In the genomic region with DNA sequence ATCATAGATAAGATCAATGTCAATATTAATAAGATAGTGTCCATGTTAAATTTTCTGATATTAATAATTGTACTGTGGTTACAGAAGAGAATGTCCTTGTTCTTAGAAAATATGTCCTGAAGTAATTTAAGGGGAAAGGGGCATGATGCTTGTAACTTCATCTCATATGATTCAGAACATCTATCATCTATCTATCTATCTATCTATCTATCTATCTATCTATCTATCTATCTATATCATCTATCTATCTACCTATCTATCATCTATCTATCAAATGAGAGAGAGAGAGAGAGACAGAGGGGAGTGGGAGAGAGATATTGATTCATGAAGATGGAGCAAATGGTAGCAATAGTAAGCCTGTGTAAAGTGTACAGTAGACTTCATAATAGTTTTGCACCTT, we compare ENCODE assay signal across 32 cellular contexts.
"Had no signal": no experiment of that assay in that cellular context is flagged by ENCODE, and none has a peak within 500 bp of the region (broad histone marks: within the 10 kb centered on the region; RNA-seq: fewer than 3 reads in every experiment).

No MANE protein-coding gene starts in this region.

- H3K27me3 ChIP-seq: adrenal gland, ascending aorta, body of pancreas, brain microvascular endothelial cell, breast epithelium, cardiac muscle cell had no signal

- ATAC-seq: activated naive CD4-positive, alpha-beta T cell treated with anti-CD3 and anti-CD28 coated beads, Interleukin-2, amount 50 U/mL, for 72 hours; activated naive CD8-positive, alpha-beta T cell treated with anti-CD3 and anti-CD28 coated beads, Interleukin-2, amount 50 U/mL, for 24 hours; activated T-cell treated with anti-CD3 and anti-CD28 coated beads, Interleukin-2, amount 50 U/mL, for 4 hours; activated T-cell treated with anti-CD3 and anti-CD28 coated beads, Interleukin-2, amount 50 U/mL, for 72 hours; activated T-helper 17 cell treated with anti-CD3 and anti-CD28 coated beads, Interleukin-2, amount 50 U/mL, for 72 hours; body of pancreas had no signal

- H3K27ac ChIP-seq: adrenal gland, ascending aorta, body of pancreas, brain microvascular endothelial cell, breast epithelium, cardiac muscle cell had no signal

- DNase-seq: activated effector memory CD4-positive, alpha-beta T cell treated with anti-CD3 and anti-CD28 coated beads, Interleukin-2, amount 50 U/mL, for 16 hours; activated effector memory CD4-positive, alpha-beta T cell treated with Interleukin-2 at 50 U/mL for 16 hours; activated gamma-delta T cell; activated gamma-delta T cell treated with Interleukin-2 at 50 U/mL for 16 hours; activated naive CD4-positive, alpha-beta T cell; activated naive CD4-positive, alpha-beta T cell treated with anti-CD3 and anti-CD28 coated beads for 36 hours; activated naive CD4-positive, alpha-beta T cell treated with anti-CD3 and anti-CD28 coated beads, Interleukin-2, amount 10 ng/mL, durations not matched to agents 7 days and 5 days; activated naive CD4-positive, alpha-beta T cell treated with anti-CD3 and anti-CD28 coated beads, Interleukin-2, amount 50 U/mL, for 16 hours; activated naive CD4-positive, alpha-beta T cell treated with Interleukin-2 at 50 U/mL for 16 hours; activated naive CD8-positive, alpha-beta T cell treated with anti-CD3 and anti-CD28 coated beads for 36 hours; activated naive CD8-positive, alpha-beta T cell treated with anti-CD3 and anti-CD28 coated beads, Interleukin-2, amount 10 ng/mL, durations not matched to agents 7 days and 5 days; activated naive CD8-positive, alpha-beta T cell treated with anti-CD3 and anti-CD28 coated beads, Interleukin-2, amount 50 U/mL, for 24 hours; activated T-cell treated with anti-CD3 and anti-CD28 coated beads, Interleukin-2, amount 50 U/mL, for 4 hours; activated T-cell treated with anti-CD3 and anti-CD28 coated beads, Interleukin-2, amount 50 U/mL, for 48 hours; activated T-cell treated with anti-CD3 and anti-CD28 coated beads, Interleukin-2, amount 50 U/mL, for 72 hours; adrenal gland; amniotic stem cell; amygdala; anterior cingulate cortex; aorta; body of pancreas; brain microvascular endothelial cell; caudate nucleus; central memory CD4-positive, alpha-beta T cell; cerebellar nuclear complex had no signal

- H3K9me3 ChIP-seq: adrenal gland, body of pancreas had no signal

- H3K36me3 ChIP-seq: adrenal gland, ascending aorta, brain microvascular endothelial cell, breast epithelium, cardiac muscle cell had no signal

- FAIRE-seq: astrocyte, bronchial epithelial cell had no signal

- H3K4me3 ChIP-seq: adrenal gland, ascending aorta, body of pancreas, breast epithelium, cardiac muscle cell had no signal

- H3K4me1 ChIP-seq: breast epithelium had no signal
